1 cellular context compared by ENCODE assay signal in genomic region chr5:36240779-36241635, GRCh38.
TF ChIP-seq lines count a peak whose summit lies in the region.

No MANE protein-coding gene starts in this region.

TF ChIP-seq in K562, 482 proteins besides CTCF, POLR2A, EP300 and RAD21 (continued from another document and continues in another):
- TF ChIP-seq NR2C2 (CRISPR knock-in tag; IDR thresholded peaks at IDR 0.05): no peak
- peak; percentile 10; the same call in 1 of the 2 replicates for TF ChIP-seq NR2C2 (tag; IDR thresholded peaks at IDR 0.05)
- no peak for TF ChIP-seq NFXL1 (CRISPR knock-in tag; IDR thresholded peaks at IDR 0.05)
- no peak for TF ChIP-seq REST (CRISPR knock-in tag; IDR thresholded peaks at IDR 0.05; ENCODE audit: low read depth)
- no peak for TF ChIP-seq SNIP1 (IDR thresholded peaks at IDR 0.05; ENCODE audit: low read depth)
- TF ChIP-seq RFX5 (IDR thresholded peaks at IDR 0.05; ENCODE audit: low read depth, low read length): no peak
- no peak for TF ChIP-seq ZNF24 (IDR thresholded peaks at IDR 0.05)
- TF ChIP-seq MXI1 (IDR thresholded peaks at IDR 0.05; ENCODE audit: low read depth, low read length): no peak
- TF ChIP-seq SETDB1 (IDR thresholded peaks at IDR 0.05; ENCODE audit: low read length): no peak
- TF ChIP-seq RAD51 (IDR thresholded peaks at IDR 0.05; ENCODE audit: borderline replicate concordance, low read depth): no peak
- TF ChIP-seq JUND (IDR thresholded peaks at IDR 0.05; ENCODE audit: borderline replicate concordance, low read depth, low read length): peak; percentile 40; the same call in 1 of the 2 replicates
- peak; percentile 15; the same call in 1 of the 3 replicates for TF ChIP-seq JUND (tag; IDR thresholded peaks at IDR 0.05; ENCODE audit: borderline replicate concordance, low read depth, low read length)
- no peak for TF ChIP-seq CBX3 (IDR thresholded peaks at IDR 0.05; ENCODE audit: borderline replicate concordance in 1 of 2, low read length in 2 of 2)
- no peak for TF ChIP-seq CHD2 (IDR thresholded peaks at IDR 0.05; ENCODE audit: low read depth, low read length)
- no peak for TF ChIP-seq ZNF639 (CRISPR knock-in tag; conservative IDR thresholded peaks at IDR 0.05 in 1 of 2, IDR thresholded peaks at IDR 0.05 in 1 of 2)
- peak; percentile 8 for TF ChIP-seq PRDM10 (IDR thresholded peaks at IDR 0.05; ENCODE audit: partially characterized antibody)
- no peak for TF ChIP-seq NFIX (CRISPR knock-in tag; IDR thresholded peaks at IDR 0.05; ENCODE audit: low read depth)
- TF ChIP-seq ZNF436 (CRISPR knock-in tag; IDR thresholded peaks at IDR 0.05): no peak
- no peak for TF ChIP-seq KAT8 (IDR thresholded peaks at IDR 0.05; ENCODE audit: low read depth)
- no peak for TF ChIP-seq ZNF707 (CRISPR knock-in tag; conservative IDR thresholded peaks at IDR 0.05)
- no peak for TF ChIP-seq PHTF2 (CRISPR knock-in tag; IDR thresholded peaks at IDR 0.05)
- no peak for TF ChIP-seq ZNF551 (CRISPR knock-in tag; IDR thresholded peaks at IDR 0.05)
- no peak for TF ChIP-seq MCM3 (IDR thresholded peaks at IDR 0.05)
- TF ChIP-seq MAFK (IDR thresholded peaks at IDR 0.05; ENCODE audit: low read length): no peak
- no peak for TF ChIP-seq CBX2 (IDR thresholded peaks at IDR 0.05; ENCODE audit: insufficient read depth, low read length, poor library complexity, severe bottlenecking)
- TF ChIP-seq CBFB (CRISPR knock-in tag; IDR thresholded peaks at IDR 0.05): peak; percentile 77
- TF ChIP-seq HSF4 (CRISPR knock-in tag; IDR thresholded peaks at IDR 0.05; ENCODE audit: borderline replicate concordance): no peak
- TF ChIP-seq CUX1 (CRISPR knock-in tag; IDR thresholded peaks at IDR 0.05): no peak
- TF ChIP-seq MTA3 (IDR thresholded peaks at IDR 0.05; ENCODE audit: borderline replicate concordance): 0 out of 2 replicates have a peak, but pooled peaks have one; percentile 52
- no peak for TF ChIP-seq ZNF512 (tag; IDR thresholded peaks at IDR 0.05)
- no peak for TF ChIP-seq ARID1B (IDR thresholded peaks at IDR 0.05)
- no peak for TF ChIP-seq ETS2 (tag; IDR thresholded peaks at IDR 0.05; ENCODE audit: borderline replicate concordance, poor library complexity, severe bottlenecking)
- no peak for TF ChIP-seq BRCA1 (IDR thresholded peaks at IDR 0.05)
- TF ChIP-seq BRCA1 (CRISPR knock-in tag; IDR thresholded peaks at IDR 0.05): no peak
- TF ChIP-seq BCL6 (CRISPR knock-in tag; IDR thresholded peaks at IDR 0.05): no peak
- no peak for TF ChIP-seq ZNF655 (CRISPR knock-in tag; IDR thresholded peaks at IDR 0.05)
- no peak for TF ChIP-seq ID3 (CRISPR knock-in tag; IDR thresholded peaks at IDR 0.05)
- TF ChIP-seq ID3 (tag; IDR thresholded peaks at IDR 0.05): 0 out of 2 replicates have a peak, but pooled peaks have one; percentile 11
- TF ChIP-seq XRCC3 (IDR thresholded peaks at IDR 0.05): no peak
- TF ChIP-seq AFF1 (IDR thresholded peaks at IDR 0.05; ENCODE audit: low read depth in 1 of 2, partially characterized antibody in 2 of 2): peak in 1 of 2 experiments; percentile 64
